Comparison of ENCODE assay signal across 8 cellular contexts in the genomic region with DNA sequence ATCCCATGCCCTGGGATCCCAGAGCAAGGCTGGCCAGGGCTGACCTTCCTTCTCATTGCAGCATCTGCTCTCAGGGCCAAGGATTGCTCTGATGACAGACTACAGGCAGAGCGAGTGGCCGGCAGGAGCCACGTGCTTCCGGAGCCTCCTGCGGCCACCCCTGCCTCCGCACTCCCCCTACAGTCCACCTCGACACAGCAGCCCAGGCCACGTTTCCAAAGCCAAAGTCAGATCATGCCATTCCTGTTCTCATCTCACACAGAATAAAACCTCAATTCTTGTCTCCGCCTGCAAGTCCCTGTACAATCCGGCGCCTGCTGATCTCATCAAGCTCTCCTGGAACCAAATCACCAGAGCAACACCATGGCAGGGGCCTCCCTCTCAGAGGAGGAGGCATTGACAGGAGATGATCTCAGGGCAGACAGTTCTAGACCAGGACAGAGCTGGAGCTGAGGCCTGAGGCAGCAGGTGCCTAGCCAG. TPM values are rescaled to one million over a fixed set of nuclear protein-coding genes. Genes with fewer than 3 reads are reported as not detected.
DNase-seq lines count a peak whose midpoint lies in the region; ATAC-seq and TF ChIP-seq lines count a peak whose summit lies in the region.

No MANE protein-coding gene starts in this region.

- no peaks in the 10 kb centered on the region for H3K36me3 Mint-ChIP-seq in CD8-positive, alpha-beta T cell

- H3K9me3 ChIP-seq in stomach smooth muscle (ENCODE audit: control insufficient read depth in 2 of 2, low read length in 2 of 2) = no peaks in the 10 kb centered on the region
- no peaks in the 10 kb centered on the region for H3K9me3 ChIP-seq in CD8-positive, alpha-beta T cell (ENCODE audit: low read length)

- DNase-seq in GM13976 (ENCODE audit: low spot score) = peak; percentile 86
- peak; percentile 65 for DNase-seq in NCI-H460 (ENCODE audit: extremely low read depth, low read depth)
- DNase-seq in cardiac fibroblast (ENCODE audit: low read depth in 2 of 2) = peak; percentile 79 to 88
- DNase-seq in stimulated activated CD4-positive, alpha-beta T cell treated with anti-CD3 and anti-CD28 coated beads, Interleukin-2, amount 100 ng/mL, for 48 hours = no peak
- DNase-seq in CD8-positive, alpha-beta T cell = no peak

- CTCF ChIA-PET in CD8-positive, alpha-beta T cell (lab: Charles Lee) = no interaction called here

- peak overlapping the region; percentile 64 for H3K27ac ChIP-seq in layer of hippocampus (ENCODE audit: low read depth, low read length)
- H3K27ac ChIP-seq in stomach smooth muscle (ENCODE audit: low read length) = peak overlapping the region; percentile 6
- H3K27ac ChIP-seq in CD8-positive, alpha-beta T cell (ENCODE audit: low read depth, low read length) = no peak overlapping the region

- H3K27ac Mint-ChIP-seq in CD8-positive, alpha-beta T cell = no peak overlapping the region

- H3K4me3 Mint-ChIP-seq in CD8-positive, alpha-beta T cell = no peak overlapping the region

- in situ Hi-C loops in GM13976 (cut with MboI; ENCODE audit: low sequenced_read_pairs, unreplicated experiment) = loop anchor here (10.0 kb wide), 1 partner anchor 291 kb away; no protein-coding TSS in a partner anchor

- peaks cover 13% of the 10 kb centered on the region for H3K27me3 Mint-ChIP-seq in CD8-positive, alpha-beta T cell (ENCODE audit: low read depth)

- peaks cover 7% of the 10 kb centered on the region for H3K4me1 Mint-ChIP-seq in CD8-positive, alpha-beta T cell (ENCODE audit: low read depth)

- H3K27me3 ChIP-seq in layer of hippocampus (ENCODE audit: control insufficient read depth, insufficient read depth, low read length) (no peaks in the 10 kb centered on the region), stomach smooth muscle (ENCODE audit: control insufficient read depth in 1 of 2, insufficient read depth in 2 of 2, low read length in 2 of 2) (peaks cover 0 to 4% of the 10 kb centered on the region in 2 donors)
- H3K27me3 ChIP-seq in CD8-positive, alpha-beta T cell (ENCODE audit: insufficient read depth, low read length) = no peaks in the 10 kb centered on the region

- H3K36me3 ChIP-seq in stomach smooth muscle (ENCODE audit: control insufficient read depth in 2 of 2, insufficient read depth in 2 of 2, low read length in 2 of 2) = no peaks in the 10 kb centered on the region
- H3K36me3 ChIP-seq in CD8-positive, alpha-beta T cell (ENCODE audit: insufficient read depth, low read length) = no peaks in the 10 kb centered on the region

- POLR2A ChIA-PET in CD8-positive, alpha-beta T cell (lab: Charles Lee) = no interaction called here

- no peak overlapping the region for H3K9ac ChIP-seq in stomach smooth muscle (ENCODE audit: low read length in 2 of 2)

- TF ChIP-seq CTCF in GM13976 (IDR thresholded peaks at IDR 0.05; ENCODE audit: borderline replicate concordance, control extremely low read depth, extremely low read depth, insufficient read depth, missing control alignments) = peak; percentile 65
- TF ChIP-seq CTCF in cardiac fibroblast (IDR thresholded peaks at IDR 0.05; ENCODE audit: low read depth, low read length) = peak; percentile 94
- no peak for TF ChIP-seq CTCF in CD8-positive, alpha-beta T cell (IDR thresholded peaks at IDR 0.05)

- H3K4me3 ChIP-seq in cardiac fibroblast (replicated peaks in 1 of 2; ENCODE audit: low read depth in 2 of 2, low read length in 2 of 2) (no peak overlapping the region), stomach smooth muscle (ENCODE audit: low read length in 2 of 2) (no peak overlapping the region)
- no peak overlapping the region for H3K4me3 ChIP-seq in CD8-positive, alpha-beta T cell (ENCODE audit: low read depth, low read length)

- H3K4me1 ChIP-seq in stomach smooth muscle (ENCODE audit: control insufficient read depth, insufficient read depth, low read length) = peaks cover 16% of the 10 kb centered on the region
- H3K4me1 ChIP-seq in CD8-positive, alpha-beta T cell (ENCODE audit: insufficient read depth, low read length) = peaks cover 2% of the 10 kb centered on the region

- intact Hi-C loops in CD8-positive, alpha-beta T cell (cut with DNase I, micrococcal nuclease) = loop anchor here in 1 of 2 experiments (5.0 to 10.0 kb wide), 2 partner anchors 162 to 411 kb away; a partner anchor contains a TSS

- ATAC-seq in HG02610 (IDR thresholded peaks at IDR 0.05; ENCODE audit: unreplicated experiment) = peak; percentile 25
- ATAC-seq in CD8-positive, alpha-beta T cell = no peak

- no peaks in the 10 kb centered on the region for H3K9me3 Mint-ChIP-seq in CD8-positive, alpha-beta T cell

RNA-seq across cellular contexts. Expression of a gene that starts 20.9 kb away (rescaled TPM):
- not detected in 2 replicates for total RNA-seq in NCI-H460 (2014; rRNA removed; shearing (Covaris generic))
- not detected in 2 replicates for polyA plus RNA-seq in NCI-H460 (2014; cell fraction: nucleus; rRNA removed)
- not detected for total RNA-seq in CD8-positive, alpha-beta T cell

RNA-seq across cellular contexts. Expression of a gene that starts 23.1 kb away (rescaled TPM):
- total RNA-seq in NCI-H460 (2014; rRNA removed; shearing (Covaris generic)) = 31.8 and 32.7 TPM in 2 replicates
- 72.6 and 81.8 TPM in 2 replicates for polyA plus RNA-seq in NCI-H460 (2014; cell fraction: nucleus; rRNA removed)
- 10 to 100 TPM in 1 of 2 experiments, 1 to 10 TPM in 1; 6.6 to 11.7 TPM for total RNA-seq in CD8-positive, alpha-beta T cell

RNA-seq across cellular contexts. Expression of a gene that starts 45.9 kb away (rescaled TPM):
- 9.1 and 12.9 TPM in 2 replicates for total RNA-seq in NCI-H460 (2014; rRNA removed; shearing (Covaris generic))
- polyA plus RNA-seq in NCI-H460 (2014; cell fraction: nucleus; rRNA removed) = 47.4 and 49.9 TPM in 2 replicates
- total RNA-seq in CD8-positive, alpha-beta T cell = 100 to 1,000 TPM; 194 to 196 TPM

Comparison
In these comparisons a context has a peak if more than half of its experiments do, and no peak if none do; other contexts are left out.
1. DNase-seq: peak in GM13976 (single experiment), NCI-H460 (single experiment) and cardiac fibroblast (2 of 2); none in stimulated activated CD4-positive, alpha-beta T cell treated with anti-CD3 and anti-CD28 coated beads, Interleukin-2, amount 100 ng/mL, for 48 hours (0 of 2) and CD8-positive, alpha-beta T cell (0 of 7).
2. RNA of a gene that starts 45.9 kb away (total RNA-seq): 194 to 196 TPM in CD8-positive, alpha-beta T cell; 9.1 to 12.9 TPM in NCI-H460; every median in the first group is over 10 times any median in the second.